19 cellular contexts compared by ENCODE assay signal in the genomic region with DNA sequence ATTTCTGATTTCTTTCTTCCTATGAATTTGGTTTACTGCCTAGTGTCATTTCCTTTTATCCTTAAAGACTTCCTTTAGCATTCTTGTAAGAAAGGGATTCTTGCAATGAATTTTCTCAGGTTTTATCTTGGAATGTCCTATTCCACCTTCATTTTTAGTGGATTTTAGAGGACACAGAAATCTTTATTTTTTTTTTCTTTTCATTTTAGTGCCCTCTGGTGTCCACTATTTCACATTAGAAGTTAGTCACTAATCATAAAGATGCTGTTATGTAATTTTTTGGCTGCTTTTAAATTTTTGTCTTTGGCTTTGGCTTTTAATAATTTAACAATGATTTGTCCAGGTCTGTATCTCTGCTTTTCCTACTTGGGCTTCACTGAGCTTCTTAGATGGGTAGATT. TPM values are rescaled to one million over a fixed set of nuclear protein-coding genes. Genes with fewer than 3 reads are reported as not detected.
DNase-seq lines count a peak whose midpoint lies in the region; ATAC-seq and TF ChIP-seq lines count a peak whose summit lies in the region.
"Had no signal": no experiment of that assay in that cellular context is flagged by ENCODE, and none has a peak within 500 bp of the region (broad histone marks: within the 10 kb centered on the region; RNA-seq: fewer than 3 reads in every experiment).

No MANE protein-coding gene starts in this region.

- H3K9me3 Mint-ChIP-seq in stimulated activated naive B cell treated with anti-CD40 and anti-IgM and Interleukin-4, amounts not matched to agents 10 μg/mL and 1 μg/mL and 100 μg/mL, for 72 hours, result peaks cover 4 to 5% of the 10 kb centered on the region in 2 donors

- H3K36me3 Mint-ChIP-seq in stimulated activated naive B cell treated with anti-CD40 and anti-IgM and Interleukin-4, amounts not matched to agents 10 μg/mL and 1 μg/mL and 100 μg/mL, for 72 hours, result peaks cover 54 to 61% of the 10 kb centered on the region in 2 donors
- H3K36me3 Mint-ChIP-seq: natural killer cell had no signal

- no peak overlapping the region for H3K4me3 Mint-ChIP-seq in stimulated activated naive B cell treated with anti-CD40 and anti-IgM and Interleukin-4, amounts not matched to agents 10 μg/mL and 1 μg/mL and 100 μg/mL, for 72 hours
- H3K4me3 Mint-ChIP-seq: activated CD8-positive, alpha-beta memory T cell treated with anti-CD3 and anti-CD28 coated beads, Interleukin-2, amount 10 ng/mL, durations not matched to agents 7 days and 5 days; activated naive CD4-positive, alpha-beta T cell treated with anti-CD3 and anti-CD28 coated beads for 36 hours; natural killer cell had no signal

- peak overlapping the region; percentile 16 for H3K27ac Mint-ChIP-seq in stimulated activated naive B cell treated with anti-CD40 and anti-IgM and Interleukin-4, amounts not matched to agents 10 μg/mL and 1 μg/mL and 100 μg/mL, for 72 hours
- H3K27ac Mint-ChIP-seq: activated CD8-positive, alpha-beta memory T cell treated with anti-CD3 and anti-CD28 coated beads, Interleukin-2, amount 10 ng/mL, durations not matched to agents 7 days and 5 days; activated naive CD4-positive, alpha-beta T cell treated with anti-CD3 and anti-CD28 coated beads for 36 hours had no signal

- ATAC-seq in SK-N-SH treated with all-trans-retinoic acid at 6 μM for 48 hours, result no peak
- no peak for ATAC-seq in stimulated activated naive B cell treated with anti-CD40 and anti-IgM and Interleukin-4, amounts not matched to agents 10 μg/mL and 1 μg/mL and 100 μg/mL, for 72 hours (replicated peaks)
- ATAC-seq in GM18498 (IDR thresholded peaks at IDR 0.05; ENCODE audit: unreplicated experiment), result no peak
- ATAC-seq: activated CD8-positive, alpha-beta memory T cell treated with anti-CD3 and anti-CD28 coated beads, Interleukin-2, amount 10 ng/mL, durations not matched to agents 7 days and 5 days; left lung; natural killer cell; sciatic nerve had no signal

- no peaks in the 10 kb centered on the region for H3K9me3 ChIP-seq in SK-N-SH
- H3K9me3 ChIP-seq: left lung, MG63 had no signal

- H3K27me3 ChIP-seq in SK-N-SH (ENCODE audit: insufficient read depth), result no peaks in the 10 kb centered on the region
- H3K27me3 ChIP-seq: left lung, MG63 had no signal

- no peak overlapping the region for H3K27ac ChIP-seq in SK-N-SH (ENCODE audit: low read depth in 2 of 2, low read length in 1 of 2)
- H3K27ac ChIP-seq: left lung had no signal

- H3K27me3 Mint-ChIP-seq in stimulated activated naive B cell treated with anti-CD40 and anti-IgM and Interleukin-4, amounts not matched to agents 10 μg/mL and 1 μg/mL and 100 μg/mL, for 72 hours, result no peaks in the 10 kb centered on the region
- H3K27me3 Mint-ChIP-seq: activated CD8-positive, alpha-beta memory T cell treated with anti-CD3 and anti-CD28 coated beads, Interleukin-2, amount 10 ng/mL, durations not matched to agents 7 days and 5 days had no signal

- CTCF ChIA-PET in SK-N-SH (lab: Yijun Ruan, JAX), result interaction anchor here (1.3 to 1.7 kb wide), 3 partner anchors 13 to 30 kb away, joined by 3 to 6 read pairs (median 3); a partner anchor contains a TSS

- H3K36me3 ChIP-seq in SK-N-SH (replicated peaks in 1 of 2; ENCODE audit: control insufficient read depth in 1 of 2, insufficient read depth in 2 of 2, low read length in 1 of 2), result peaks cover 0 to 4% of the 10 kb centered on the region in 2 experiments
- H3K36me3 ChIP-seq: left lung, MG63 had no signal

- no peak overlapping the region for H2AFZ ChIP-seq in SK-N-SH (ENCODE audit: low read depth)

- no peaks in the 10 kb centered on the region for H3K79me2 ChIP-seq in SK-N-SH (ENCODE audit: insufficient read depth)

- no peak for TF ChIP-seq EP300 in SK-N-SH (IDR thresholded peaks at IDR 0.05; ENCODE audit: borderline replicate concordance in 1 of 2, low read depth in 1 of 2, low read length in 1 of 2)

- no peak overlapping the region for H3K9ac ChIP-seq in SK-N-SH

- H3K4me3 ChIP-seq in SK-N-SH (ENCODE audit: low read depth in 2 of 2, low read length in 1 of 2), result no peak overlapping the region
- H3K4me3 ChIP-seq: left lung, MG63 had no signal

- no peaks in the 10 kb centered on the region for H3K9me2 ChIP-seq in SK-N-SH

- DNase-seq in SK-N-SH (no peak), OCI-M1 (lab: John Stamatoyannopoulos, UW) (peak; percentile 22), fibroblast of peridontal ligament (ENCODE audit: extremely low read depth) (peak; percentile 18), NOMO-1 (lab: John Stamatoyannopoulos, UW; ENCODE audit: unreplicated experiment in 2 of 2) (no peak), GM19240 (ENCODE audit: insufficient read length, low spot score) (no peak)
- no peak for DNase-seq in stimulated activated naive B cell treated with anti-CD40 and anti-IgM and Interleukin-4, amounts not matched to agents 10 μg/mL and 1 μg/mL and 100 μg/mL, for 72 hours
- DNase-seq: 8988T; activated CD8-positive, alpha-beta memory T cell treated with anti-CD3 and anti-CD28 coated beads, Interleukin-2, amount 10 ng/mL, durations not matched to agents 7 days and 5 days; activated naive CD4-positive, alpha-beta T cell treated with anti-CD3 and anti-CD28 coated beads for 36 hours; caudate nucleus; hypothalamus; left lung; MG63; natural killer cell; NCI-H2081 treated with DMSO at 0.1 percent for 48 hours; stimulated activated naive CD4-positive, alpha-beta T cell treated with Interleukin-2 at 50 U/mL for 16 hours had no signal

- H4K20me1 ChIP-seq in SK-N-SH (ENCODE audit: insufficient read depth), result no peaks in the 10 kb centered on the region

- POLR2A ChIA-PET in SK-N-SH (lab: Yijun Ruan, JAX), result no interaction called here

- no peak overlapping the region for H3K4me2 ChIP-seq in SK-N-SH

- TF ChIP-seq RAD21 in SK-N-SH (IDR thresholded peaks at IDR 0.05; ENCODE audit: low read length), result no peak

- TF ChIP-seq CTCF in SK-N-SH (IDR thresholded peaks at IDR 0.05), result peak; percentile 52

- no peaks in the 10 kb centered on the region; a peak in 1 of 4 replicates for H3K4me1 ChIP-seq in SK-N-SH (ENCODE audit: control insufficient read depth in 1 of 2, insufficient read depth in 2 of 2, low read depth in 1 of 2, low read length in 1 of 2)
- H3K4me1 ChIP-seq: left lung had no signal

- peaks cover 3% of the 10 kb centered on the region for H3F3A ChIP-seq in SK-N-SH (replicated peaks; ENCODE audit: insufficient read depth)

- H3K4me1 Mint-ChIP-seq in stimulated activated naive B cell treated with anti-CD40 and anti-IgM and Interleukin-4, amounts not matched to agents 10 μg/mL and 1 μg/mL and 100 μg/mL, for 72 hours, result peaks cover 33 to 64% of the 10 kb centered on the region in 2 donors
- H3K4me1 Mint-ChIP-seq: activated CD8-positive, alpha-beta memory T cell treated with anti-CD3 and anti-CD28 coated beads, Interleukin-2, amount 10 ng/mL, durations not matched to agents 7 days and 5 days had no signal

TF ChIP-seq in SK-N-SH, 30 proteins besides CTCF, POLR2A, EP300 and RAD21 (continues in another document):
- TF ChIP-seq FOXJ3 (CRISPR knock-in tag; IDR thresholded peaks at IDR 0.05) (no peak), JUND (IDR thresholded peaks at IDR 0.05) (no peak), ELF1 (IDR thresholded peaks at IDR 0.05) (no peak), EZH2phosphoT487 (IDR thresholded peaks at IDR 0.05; ENCODE audit: borderline replicate concordance, low read depth) (no peak), TEAD4 (IDR thresholded peaks at IDR 0.05; ENCODE audit: borderline replicate concordance, insufficient read depth) (no peak), POLR2AphosphoS5 (IDR thresholded peaks at IDR 0.05; ENCODE audit: low read depth, low read length) (no peak)
- TF ChIP-seq, protein P1, sequence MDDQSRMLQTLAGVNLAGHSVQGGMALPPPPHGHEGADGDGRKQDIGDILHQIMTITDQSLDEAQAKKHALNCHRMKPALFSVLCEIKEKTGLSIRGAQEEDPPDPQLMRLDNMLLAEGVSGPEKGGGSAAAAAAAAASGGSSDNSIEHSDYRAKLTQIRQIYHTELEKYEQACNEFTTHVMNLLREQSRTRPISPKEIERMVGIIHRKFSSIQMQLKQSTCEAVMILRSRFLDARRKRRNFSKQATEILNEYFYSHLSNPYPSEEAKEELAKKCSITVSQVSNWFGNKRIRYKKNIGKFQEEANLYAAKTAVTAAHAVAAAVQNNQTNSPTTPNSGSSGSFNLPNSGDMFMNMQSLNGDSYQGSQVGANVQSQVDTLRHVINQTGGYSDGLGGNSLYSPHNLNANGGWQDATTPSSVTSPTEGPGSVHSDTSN (IDR thresholded peaks at IDR 0.05), result no peak
- TF ChIP-seq, protein P2, sequence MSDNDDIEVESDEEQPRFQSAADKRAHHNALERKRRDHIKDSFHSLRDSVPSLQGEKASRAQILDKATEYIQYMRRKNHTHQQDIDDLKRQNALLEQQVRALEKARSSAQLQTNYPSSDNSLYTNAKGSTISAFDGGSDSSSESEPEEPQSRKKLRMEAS (IDR thresholded peaks at IDR 0.05; ENCODE audit: low read depth), result no peak

TF ChIP-seq in SK-N-SH treated with all-trans-retinoic acid at 6 μM for 48 hours, 23 proteins besides CTCF, POLR2A, EP300 and RAD21:
- no peak for TF ChIP-seq ISL1 (CRISPR knock-in tag; IDR thresholded peaks at IDR 0.05)
- TF ChIP-seq SNAI2 (CRISPR knock-in tag; IDR thresholded peaks at IDR 0.05), result no peak
- TF ChIP-seq ZNF70 (CRISPR knock-in tag; IDR thresholded peaks at IDR 0.05), result no peak
- TF ChIP-seq, protein P3, sequence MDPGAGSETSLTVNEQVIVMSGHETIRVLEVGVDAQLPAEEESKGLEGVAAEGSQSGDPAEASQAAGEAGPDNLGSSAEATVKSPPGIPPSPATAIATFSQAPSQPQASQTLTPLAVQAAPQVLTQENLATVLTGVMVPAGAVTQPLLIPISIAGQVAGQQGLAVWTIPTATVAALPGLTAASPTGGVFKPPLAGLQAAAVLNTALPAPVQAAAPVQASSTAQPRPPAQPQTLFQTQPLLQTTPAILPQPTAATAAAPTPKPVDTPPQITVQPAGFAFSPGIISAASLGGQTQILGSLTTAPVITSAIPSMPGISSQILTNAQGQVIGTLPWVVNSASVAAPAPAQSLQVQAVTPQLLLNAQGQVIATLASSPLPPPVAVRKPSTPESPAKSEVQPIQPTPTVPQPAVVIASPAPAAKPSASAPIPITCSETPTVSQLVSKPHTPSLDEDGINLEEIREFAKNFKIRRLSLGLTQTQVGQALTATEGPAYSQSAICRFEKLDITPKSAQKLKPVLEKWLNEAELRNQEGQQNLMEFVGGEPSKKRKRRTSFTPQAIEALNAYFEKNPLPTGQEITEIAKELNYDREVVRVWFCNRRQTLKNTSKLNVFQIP (CRISPR knock-in tag; IDR thresholded peaks at IDR 0.05; ENCODE audit: borderline replicate concordance, low read depth), result no peak
- no peak for TF ChIP-seq TCF4 (CRISPR knock-in tag; IDR thresholded peaks at IDR 0.05; ENCODE audit: borderline replicate concordance)
- TF ChIP-seq ZNF565 (CRISPR knock-in tag; conservative IDR thresholded peaks at IDR 0.05; ENCODE audit: low read depth), result no peak
- no peak for TF ChIP-seq BACH2 (CRISPR knock-in tag; IDR thresholded peaks at IDR 0.05; ENCODE audit: borderline replicate concordance)

RNA-seq across cellular contexts. Expression of a gene that starts 28.1 kb away (rescaled TPM):
- 6.5 and 7.8 TPM in 2 replicates for polyA plus RNA-seq in SK-N-SH (2012; rRNA removed)
- polyA plus RNA-seq in SK-N-SH (2012; cell fraction: cytosol; rRNA removed), result 10.8 and 15.0 TPM in 2 replicates
- 1.8 and 5.1 TPM in 2 replicates for polyA plus RNA-seq in SK-N-SH (2012; cell fraction: nucleus; rRNA removed)

Comparison
In these comparisons a context has a peak if more than half of its experiments do, and no peak if none do; other contexts are left out.
1. DNase-seq: peak in OCI-M1 (single experiment) and fibroblast of peridontal ligament (single experiment); none in SK-N-SH (single experiment), stimulated activated naive B cell treated with anti-CD40 and anti-IgM and Interleukin-4, amounts not matched to agents 10 μg/mL and 1 μg/mL and 100 μg/mL, for 72 hours (single experiment), NOMO-1 (0 of 2) and GM19240 (single experiment).